In the genomic region with DNA sequence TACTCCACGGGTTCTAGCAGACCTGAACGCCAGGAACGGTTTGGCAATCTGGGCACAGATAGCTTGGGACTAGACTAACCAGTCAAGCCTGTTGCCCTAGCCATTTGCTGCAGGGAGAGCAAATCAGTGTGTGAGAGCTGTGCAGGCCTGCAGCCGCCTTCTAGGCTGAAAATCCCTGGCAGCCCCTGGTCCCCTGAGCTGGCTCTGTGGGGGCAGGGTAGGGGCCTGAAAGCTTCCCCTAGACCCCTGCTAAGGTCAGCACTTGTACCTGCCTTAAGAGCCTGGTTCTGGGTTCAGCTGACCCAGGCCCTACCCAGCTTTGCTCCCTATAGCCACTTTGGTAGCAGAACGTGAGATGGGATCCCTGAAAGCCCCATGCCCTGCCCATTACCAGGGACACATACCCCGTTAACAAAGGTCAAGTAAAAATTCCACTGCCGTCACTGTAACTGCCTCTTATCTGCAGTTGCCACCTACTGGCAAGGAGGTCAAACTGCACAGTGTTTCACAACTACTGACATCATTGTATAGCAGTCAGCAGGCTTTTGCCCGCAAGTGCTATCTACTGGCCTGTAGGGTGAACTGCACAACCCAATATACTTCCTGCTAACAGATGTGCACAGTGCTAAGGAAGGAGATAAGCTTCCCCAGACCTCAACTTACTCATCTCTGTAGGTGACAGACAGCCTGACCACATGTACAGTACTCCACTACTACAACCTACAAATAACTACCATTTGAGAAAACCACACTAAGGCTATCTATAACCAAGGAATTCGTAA, we compare ENCODE assay signal across 1 cellular context.
TF ChIP-seq lines count a peak whose summit lies in the region.

No MANE protein-coding gene starts in this region.

TF ChIP-seq in HepG2, 621 proteins besides CTCF, POLR2A, EP300 and RAD21 (continued from another document and continues in another):
- TF ChIP-seq, protein P1, sequence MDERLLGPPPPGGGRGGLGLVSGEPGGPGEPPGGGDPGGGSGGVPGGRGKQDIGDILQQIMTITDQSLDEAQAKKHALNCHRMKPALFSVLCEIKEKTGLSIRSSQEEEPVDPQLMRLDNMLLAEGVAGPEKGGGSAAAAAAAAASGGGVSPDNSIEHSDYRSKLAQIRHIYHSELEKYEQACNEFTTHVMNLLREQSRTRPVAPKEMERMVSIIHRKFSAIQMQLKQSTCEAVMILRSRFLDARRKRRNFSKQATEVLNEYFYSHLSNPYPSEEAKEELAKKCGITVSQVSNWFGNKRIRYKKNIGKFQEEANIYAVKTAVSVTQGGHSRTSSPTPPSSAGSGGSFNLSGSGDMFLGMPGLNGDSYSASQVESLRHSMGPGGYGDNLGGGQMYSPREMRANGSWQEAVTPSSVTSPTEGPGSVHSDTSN (CRISPR knock-in tag; IDR thresholded peaks at IDR 0.05), result no peak
- TF ChIP-seq TBX2 (CRISPR knock-in tag; IDR thresholded peaks at IDR 0.05; ENCODE audit: borderline replicate concordance) (0 out of 2 replicates have a peak, but pooled peaks have one; percentile 26), SALL1 (CRISPR knock-in tag; IDR thresholded peaks at IDR 0.05) (peak; percentile 39; the same call in 1 of the 2 replicates), ZNF605 (CRISPR knock-in tag; IDR thresholded peaks at IDR 0.05) (peak; percentile 49; the same call in 1 of the 2 replicates), KAT2B (IDR thresholded peaks at IDR 0.05; ENCODE audit: borderline replicate concordance, low read depth, low read length) (no peak), SATB2 (CRISPR knock-in tag; IDR thresholded peaks at IDR 0.05) (no peak), ZNF33A (CRISPR knock-in tag; IDR thresholded peaks at IDR 0.05; ENCODE audit: borderline replicate concordance) (no peak), KLF6 (CRISPR knock-in tag; IDR thresholded peaks at IDR 0.05) (no peak), ZNF615 (CRISPR knock-in tag; IDR thresholded peaks at IDR 0.05; ENCODE audit: borderline replicate concordance) (no peak), RXRA (CRISPR knock-in tag; IDR thresholded peaks at IDR 0.05) (peak; percentile 41), PHF21A (CRISPR knock-in tag; IDR thresholded peaks at IDR 0.05) (no peak), GLI4 (CRISPR knock-in tag; IDR thresholded peaks at IDR 0.05; ENCODE audit: borderline replicate concordance) (no peak), TEAD3 (CRISPR knock-in tag; optimal IDR thresholded peaks at IDR 0.05; ENCODE audit: borderline replicate concordance) (peak; percentile 65), ZSCAN22 (CRISPR knock-in tag; IDR thresholded peaks at IDR 0.05) (no peak), KAT8 (CRISPR knock-in tag; IDR thresholded peaks at IDR 0.05) (peak; percentile 55), SP4 (CRISPR knock-in tag; IDR thresholded peaks at IDR 0.05) (peak; percentile 32; the same call in 1 of the 2 replicates), TEAD2 (CRISPR knock-in tag; IDR thresholded peaks at IDR 0.05) (no peak), ZNF562 (CRISPR knock-in tag; IDR thresholded peaks at IDR 0.05; ENCODE audit: borderline replicate concordance) (no peak), ZNF468 (CRISPR knock-in tag; IDR thresholded peaks at IDR 0.05) (0 out of 2 replicates have a peak, but pooled peaks have one; percentile 22), SMC3 (IDR thresholded peaks at IDR 0.05; ENCODE audit: low read length) (peak; percentile 95), ZNF34 (CRISPR knock-in tag; IDR thresholded peaks at IDR 0.05; ENCODE audit: borderline replicate concordance) (no peak), TRIM24 (CRISPR knock-in tag; IDR thresholded peaks at IDR 0.05) (no peak), NR2F6 (IDR thresholded peaks at IDR 0.05) (peak; percentile 38; the same call in 1 of the 2 replicates), NR2F6 (CRISPR knock-in tag; IDR thresholded peaks at IDR 0.05) (no peak), IRF2 (CRISPR knock-in tag; IDR thresholded peaks at IDR 0.05) (peak; percentile 42; the same call in 1 of the 2 replicates), ZNF781 (CRISPR knock-in tag; IDR thresholded peaks at IDR 0.05; ENCODE audit: borderline replicate concordance, not compliant biosample characterization) (peak; percentile 75), ZEB1 (IDR thresholded peaks at IDR 0.05; ENCODE audit: insufficient replicate concordance, low read depth) (no peak), GTF2F1 (IDR thresholded peaks at IDR 0.05; ENCODE audit: low read length) (no peak), LCORL (IDR thresholded peaks at IDR 0.05) (no peak), LCORL (CRISPR knock-in tag; IDR thresholded peaks at IDR 0.05) (0 out of 2 replicates have a peak, but pooled peaks have one; percentile 35), ZNF232 (CRISPR knock-in tag; IDR thresholded peaks at IDR 0.05; ENCODE audit: borderline replicate concordance) (no peak), CBX2 (IDR thresholded peaks at IDR 0.05; ENCODE audit: low read depth, low read length) (no peak), CBX2 (CRISPR knock-in tag; IDR thresholded peaks at IDR 0.05; ENCODE audit: low read depth) (no peak), ZMYM2 (CRISPR knock-in tag; IDR thresholded peaks at IDR 0.05) (no peak), GATAD2A (CRISPR knock-in tag; IDR thresholded peaks at IDR 0.05) (0 out of 2 replicates have a peak, but pooled peaks have one; percentile 10), ZNF672 (CRISPR knock-in tag; IDR thresholded peaks at IDR 0.05) (peak; percentile 80; the same call in 1 of the 2 replicates), KDM2A (CRISPR knock-in tag; IDR thresholded peaks at IDR 0.05; ENCODE audit: borderline replicate concordance, low read depth) (peak; percentile 37; the same call in 1 of the 2 replicates), ZNF674 (CRISPR knock-in tag; IDR thresholded peaks at IDR 0.05; ENCODE audit: low read depth) (no peak), ZKSCAN8 (CRISPR knock-in tag; IDR thresholded peaks at IDR 0.05; ENCODE audit: borderline replicate concordance) (peak; percentile 53; the same call in 1 of the 2 replicates)
- TF ChIP-seq, protein P2, sequence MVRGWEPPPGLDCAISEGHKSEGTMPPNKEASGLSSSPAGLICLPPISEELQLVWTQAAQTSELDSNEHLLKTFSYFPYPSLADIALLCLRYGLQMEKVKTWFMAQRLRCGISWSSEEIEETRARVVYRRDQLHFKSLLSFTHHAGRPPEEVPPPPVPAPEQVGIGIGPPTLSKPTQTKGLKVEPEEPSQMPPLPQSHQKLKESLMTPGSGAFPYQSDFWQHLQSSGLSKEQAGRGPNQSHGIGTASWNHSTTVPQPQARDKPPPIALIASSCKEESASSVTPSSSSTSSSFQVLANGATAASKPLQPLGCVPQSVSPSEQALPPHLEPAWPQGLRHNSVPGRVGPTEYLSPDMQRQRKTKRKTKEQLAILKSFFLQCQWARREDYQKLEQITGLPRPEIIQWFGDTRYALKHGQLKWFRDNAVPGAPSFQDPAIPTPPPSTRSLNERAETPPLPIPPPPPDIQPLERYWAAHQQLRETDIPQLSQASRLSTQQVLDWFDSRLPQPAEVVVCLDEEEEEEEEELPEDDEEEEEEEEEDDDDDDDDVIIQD (CRISPR knock-in tag; IDR thresholded peaks at IDR 0.05; ENCODE audit: low read depth), result peak; percentile 66; the same call in 1 of the 2 replicates
- TF ChIP-seq, protein P3, sequence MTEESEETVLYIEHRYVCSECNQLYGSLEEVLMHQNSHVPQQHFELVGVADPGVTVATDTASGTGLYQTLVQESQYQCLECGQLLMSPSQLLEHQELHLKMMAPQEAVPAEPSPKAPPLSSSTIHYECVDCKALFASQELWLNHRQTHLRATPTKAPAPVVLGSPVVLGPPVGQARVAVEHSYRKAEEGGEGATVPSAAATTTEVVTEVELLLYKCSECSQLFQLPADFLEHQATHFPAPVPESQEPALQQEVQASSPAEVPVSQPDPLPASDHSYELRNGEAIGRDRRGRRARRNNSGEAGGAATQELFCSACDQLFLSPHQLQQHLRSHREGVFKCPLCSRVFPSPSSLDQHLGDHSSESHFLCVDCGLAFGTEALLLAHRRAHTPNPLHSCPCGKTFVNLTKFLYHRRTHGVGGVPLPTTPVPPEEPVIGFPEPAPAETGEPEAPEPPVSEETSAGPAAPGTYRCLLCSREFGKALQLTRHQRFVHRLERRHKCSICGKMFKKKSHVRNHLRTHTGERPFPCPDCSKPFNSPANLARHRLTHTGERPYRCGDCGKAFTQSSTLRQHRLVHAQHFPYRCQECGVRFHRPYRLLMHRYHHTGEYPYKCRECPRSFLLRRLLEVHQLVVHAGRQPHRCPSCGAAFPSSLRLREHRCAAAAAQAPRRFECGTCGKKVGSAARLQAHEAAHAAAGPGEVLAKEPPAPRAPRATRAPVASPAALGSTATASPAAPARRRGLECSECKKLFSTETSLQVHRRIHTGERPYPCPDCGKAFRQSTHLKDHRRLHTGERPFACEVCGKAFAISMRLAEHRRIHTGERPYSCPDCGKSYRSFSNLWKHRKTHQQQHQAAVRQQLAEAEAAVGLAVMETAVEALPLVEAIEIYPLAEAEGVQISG (CRISPR knock-in tag; IDR thresholded peaks at IDR 0.05), result peak; percentile 99
- TF ChIP-seq, protein P4, sequence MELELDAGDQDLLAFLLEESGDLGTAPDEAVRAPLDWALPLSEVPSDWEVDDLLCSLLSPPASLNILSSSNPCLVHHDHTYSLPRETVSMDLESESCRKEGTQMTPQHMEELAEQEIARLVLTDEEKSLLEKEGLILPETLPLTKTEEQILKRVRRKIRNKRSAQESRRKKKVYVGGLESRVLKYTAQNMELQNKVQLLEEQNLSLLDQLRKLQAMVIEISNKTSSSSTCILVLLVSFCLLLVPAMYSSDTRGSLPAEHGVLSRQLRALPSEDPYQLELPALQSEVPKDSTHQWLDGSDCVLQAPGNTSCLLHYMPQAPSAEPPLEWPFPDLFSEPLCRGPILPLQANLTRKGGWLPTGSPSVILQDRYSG (CRISPR knock-in tag; IDR thresholded peaks at IDR 0.05), result no peak
- TF ChIP-seq, protein P5, sequence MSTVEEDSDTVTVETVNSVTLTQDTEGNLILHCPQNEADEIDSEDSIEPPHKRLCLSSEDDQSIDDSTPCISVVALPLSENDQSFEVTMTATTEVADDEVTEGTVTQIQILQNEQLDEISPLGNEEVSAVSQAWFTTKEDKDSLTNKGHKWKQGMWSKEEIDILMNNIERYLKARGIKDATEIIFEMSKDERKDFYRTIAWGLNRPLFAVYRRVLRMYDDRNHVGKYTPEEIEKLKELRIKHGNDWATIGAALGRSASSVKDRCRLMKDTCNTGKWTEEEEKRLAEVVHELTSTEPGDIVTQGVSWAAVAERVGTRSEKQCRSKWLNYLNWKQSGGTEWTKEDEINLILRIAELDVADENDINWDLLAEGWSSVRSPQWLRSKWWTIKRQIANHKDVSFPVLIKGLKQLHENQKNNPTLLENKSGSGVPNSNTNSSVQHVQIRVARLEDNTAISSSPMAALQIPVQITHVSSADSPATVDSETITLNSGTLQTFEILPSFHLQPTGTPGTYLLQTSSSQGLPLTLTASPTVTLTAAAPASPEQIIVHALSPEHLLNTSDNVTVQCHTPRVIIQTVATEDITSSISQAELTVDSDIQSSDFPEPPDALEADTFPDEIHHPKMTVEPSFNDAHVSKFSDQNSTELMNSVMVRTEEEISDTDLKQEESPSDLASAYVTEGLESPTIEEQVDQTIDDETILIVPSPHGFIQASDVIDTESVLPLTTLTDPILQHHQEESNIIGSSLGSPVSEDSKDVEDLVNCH (CRISPR knock-in tag; IDR thresholded peaks at IDR 0.05), result no peak
- TF ChIP-seq, protein P6, sequence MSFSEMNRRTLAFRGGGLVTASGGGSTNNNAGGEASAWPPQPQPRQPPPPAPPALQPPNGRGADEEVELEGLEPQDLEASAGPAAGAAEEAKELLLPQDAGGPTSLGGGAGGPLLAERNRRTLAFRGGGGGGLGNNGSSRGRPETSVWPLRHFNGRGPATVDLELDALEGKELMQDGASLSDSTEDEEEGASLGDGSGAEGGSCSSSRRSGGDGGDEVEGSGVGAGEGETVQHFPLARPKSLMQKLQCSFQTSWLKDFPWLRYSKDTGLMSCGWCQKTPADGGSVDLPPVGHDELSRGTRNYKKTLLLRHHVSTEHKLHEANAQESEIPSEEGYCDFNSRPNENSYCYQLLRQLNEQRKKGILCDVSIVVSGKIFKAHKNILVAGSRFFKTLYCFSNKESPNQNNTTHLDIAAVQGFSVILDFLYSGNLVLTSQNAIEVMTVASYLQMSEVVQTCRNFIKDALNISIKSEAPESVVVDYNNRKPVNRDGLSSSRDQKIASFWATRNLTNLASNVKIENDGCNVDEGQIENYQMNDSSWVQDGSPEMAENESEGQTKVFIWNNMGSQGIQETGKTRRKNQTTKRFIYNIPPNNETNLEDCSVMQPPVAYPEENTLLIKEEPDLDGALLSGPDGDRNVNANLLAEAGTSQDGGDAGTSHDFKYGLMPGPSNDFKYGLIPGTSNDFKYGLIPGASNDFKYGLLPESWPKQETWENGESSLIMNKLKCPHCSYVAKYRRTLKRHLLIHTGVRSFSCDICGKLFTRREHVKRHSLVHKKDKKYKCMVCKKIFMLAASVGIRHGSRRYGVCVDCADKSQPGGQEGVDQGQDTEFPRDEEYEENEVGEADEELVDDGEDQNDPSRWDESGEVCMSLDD (CRISPR knock-in tag; IDR thresholded peaks at IDR 0.05; ENCODE audit: borderline replicate concordance), result no peak
- TF ChIP-seq, protein P7, sequence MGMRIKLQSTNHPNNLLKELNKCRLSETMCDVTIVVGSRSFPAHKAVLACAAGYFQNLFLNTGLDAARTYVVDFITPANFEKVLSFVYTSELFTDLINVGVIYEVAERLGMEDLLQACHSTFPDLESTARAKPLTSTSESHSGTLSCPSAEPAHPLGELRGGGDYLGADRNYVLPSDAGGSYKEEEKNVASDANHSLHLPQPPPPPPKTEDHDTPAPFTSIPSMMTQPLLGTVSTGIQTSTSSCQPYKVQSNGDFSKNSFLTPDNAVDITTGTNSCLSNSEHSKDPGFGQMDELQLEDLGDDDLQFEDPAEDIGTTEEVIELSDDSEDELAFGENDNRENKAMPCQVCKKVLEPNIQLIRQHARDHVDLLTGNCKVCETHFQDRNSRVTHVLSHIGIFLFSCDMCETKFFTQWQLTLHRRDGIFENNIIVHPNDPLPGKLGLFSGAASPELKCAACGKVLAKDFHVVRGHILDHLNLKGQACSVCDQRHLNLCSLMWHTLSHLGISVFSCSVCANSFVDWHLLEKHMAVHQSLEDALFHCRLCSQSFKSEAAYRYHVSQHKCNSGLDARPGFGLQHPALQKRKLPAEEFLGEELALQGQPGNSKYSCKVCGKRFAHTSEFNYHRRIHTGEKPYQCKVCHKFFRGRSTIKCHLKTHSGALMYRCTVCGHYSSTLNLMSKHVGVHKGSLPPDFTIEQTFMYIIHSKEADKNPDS (CRISPR knock-in tag; IDR thresholded peaks at IDR 0.05), result 0 out of 2 replicates have a peak, but pooled peaks have one; percentile 40
